8 cellular contexts compared by ENCODE assay signal in genomic region chr9:130054428-130054786, GRCh38. TPM values are rescaled to one million over a fixed set of nuclear protein-coding genes. Genes with fewer than 3 reads are reported as not detected.
DNase-seq lines count a peak whose midpoint lies in the region; ATAC-seq and TF ChIP-seq lines count a peak whose summit lies in the region.

No MANE protein-coding gene starts in this region.

- no peaks in the 10 kb centered on the region for H3K4me1 ChIP-seq in BE2C
- H3K4me1 ChIP-seq in ectodermal cell (ENCODE audit: control insufficient read depth, insufficient read depth, low read length), result peaks cover 15% of the 10 kb centered on the region
- peaks cover 13% of the 10 kb centered on the region in 2 donors for H3K4me1 ChIP-seq in naive thymus-derived CD4-positive, alpha-beta T cell (ENCODE audit: control insufficient read depth in 2 of 2, insufficient read depth in 2 of 2, low read length in 2 of 2)

- H3K9me3 ChIP-seq in BE2C (no peaks in the 10 kb centered on the region), ectodermal cell (ENCODE audit: control insufficient read depth, low read length) (no peaks in the 10 kb centered on the region)
- H3K9me3 ChIP-seq in naive thymus-derived CD4-positive, alpha-beta T cell (ENCODE audit: control insufficient read depth in 2 of 3, low read length in 3 of 3), result no peaks in the 10 kb centered on the region

- peaks cover 4 to 9% (median 7%) of the 10 kb centered on the region in 5 donors for H3K36me3 Mint-ChIP-seq in naive thymus-derived CD4-positive, alpha-beta T cell

- ATAC-seq in naive thymus-derived CD4-positive, alpha-beta T cell, result no peak

- 14 to 17% methylated on average over 10 of the region's 10 CpGs for WGBS in ectodermal cell, 2 experiments

- 0 out of 2 replicates have a peak, but pooled peaks cover 3% of the 10 kb centered on the region for H3K36me3 ChIP-seq in BE2C
- peaks cover 4% of the 10 kb centered on the region for H3K36me3 ChIP-seq in ectodermal cell (ENCODE audit: control insufficient read depth, insufficient read depth, low read length)
- peaks cover 0 to 8% (median 0%) of the 10 kb centered on the region in 3 experiments for H3K36me3 ChIP-seq in naive thymus-derived CD4-positive, alpha-beta T cell (ENCODE audit: control insufficient read depth in 2 of 3, insufficient read depth in 3 of 3, low read length in 3 of 3)

- H3K27me3 ChIP-seq in BE2C (no peaks in the 10 kb centered on the region), ectodermal cell (ENCODE audit: control insufficient read depth, insufficient read depth, low read length, poor library complexity, severe bottlenecking) (no peaks in the 10 kb centered on the region)
- no peaks in the 10 kb centered on the region for H3K27me3 ChIP-seq in naive thymus-derived CD4-positive, alpha-beta T cell (ENCODE audit: control insufficient read depth in 2 of 2, insufficient read depth in 2 of 2, low read length in 2 of 2)

- H3K4me1 Mint-ChIP-seq in naive thymus-derived CD4-positive, alpha-beta T cell, result peaks cover 6 to 47% (median 33%) of the 10 kb centered on the region in 7 donors

- H3K4me3 Mint-ChIP-seq in naive thymus-derived CD4-positive, alpha-beta T cell, result peak overlapping the region; percentile 90 to 96 (median 94)

- H3K27ac Mint-ChIP-seq in naive thymus-derived CD4-positive, alpha-beta T cell, result peak overlapping the region; percentile 92 to 95 (median 94)

- CTCF ChIA-PET in naive thymus-derived CD4-positive, alpha-beta T cell (lab: Charles Lee), result interaction anchor here (0.5 to 1.8 kb wide), 3 partner anchors 14 to 271 kb away, joined by 3 to 4 read pairs (median 3); no protein-coding TSS in a partner anchor

- intact Hi-C loops in naive thymus-derived CD4-positive, alpha-beta T cell (cut with micrococcal nuclease), result no loop called here

- H3K4me3 ChIP-seq in BE2C (ENCODE audit: low read depth, low read length), result peak overlapping the region; percentile 97
- peak overlapping the region; percentile 87 for H3K4me3 ChIP-seq in ectodermal cell (ENCODE audit: insufficient read depth, low read depth, low read length)
- peak overlapping the region; percentile 92 for H3K4me3 ChIP-seq in naive thymus-derived CD4-positive, alpha-beta T cell (ENCODE audit: low read length)

- no peaks in the 10 kb centered on the region for H3K9me3 Mint-ChIP-seq in naive thymus-derived CD4-positive, alpha-beta T cell

- POLR2A ChIA-PET in naive thymus-derived CD4-positive, alpha-beta T cell (lab: Charles Lee), result interaction anchor here (1.2 to 2.1 kb wide), 7 partner anchors 12 to 220 kb away, joined by 3 to 25 read pairs (median 5); partner anchors contain the start of gene FNBP1

- TF ChIP-seq CTCF in BE2C (IDR thresholded peaks at IDR 0.05; ENCODE audit: low read depth, low read length), result no peak

- H3K27ac ChIP-seq in ectodermal cell (ENCODE audit: insufficient read depth, low read depth, low read length, poor library complexity, severe bottlenecking), result peak overlapping the region; percentile 69
- peak overlapping the region; percentile 96 for H3K27ac ChIP-seq in naive thymus-derived CD4-positive, alpha-beta T cell (ENCODE audit: low read depth, low read length)

- DNase-seq in BE2C, result no peak
- DNase-seq in LoVo (ENCODE audit: low spot score), result peak; percentile 16
- no peak for DNase-seq in naive thymus-derived CD4-positive, alpha-beta T cell
- DNase-seq in GOT3 (lab: John Stamatoyannopoulos, UW), result no peak
- DNase-seq in SHP77 treated with DMSO at 0.1 percent for 48 hours (lab: John Stamatoyannopoulos, UW), result no peak
- no peak for DNase-seq in activated effector memory CD4-positive, alpha-beta T cell treated with Interleukin-2 at 50 U/mL for 16 hours
- DNase-seq in hippocampal formation (lab: John Stamatoyannopoulos, UW), result no peak

- H3K27me3 Mint-ChIP-seq in naive thymus-derived CD4-positive, alpha-beta T cell, result no peaks in the 10 kb centered on the region

RNA-seq across cellular contexts. Expression of gene GPR107, which starts 0.7 kb away (rescaled TPM):
- polyA plus RNA-seq in BE2C (2012; ENCODE audit: insufficient read depth, insufficient read length, low read depth), result 35.8 TPM
- 48.9 TPM for polyA plus RNA-seq in ectodermal cell (2013, experiment 1 of 4)
- polyA plus RNA-seq in ectodermal cell (2013, experiment 2 of 4), result 55.2 TPM
- 36.5 TPM for polyA plus RNA-seq in ectodermal cell (2013, experiment 3 of 4)
- polyA plus RNA-seq in ectodermal cell (2013, experiment 4 of 4), result 44.1 TPM
- 10 to 100 TPM; 21.6 to 24.0 (median 22.8) TPM for total RNA-seq in naive thymus-derived CD4-positive, alpha-beta T cell
- polyA plus RNA-seq in naive thymus-derived CD4-positive, alpha-beta T cell, result 1 to 10 TPM; 2.8 to 3.0 TPM

RNA-seq across cellular contexts. Expression of gene FNBP1, which starts 11.4 kb away (rescaled TPM):
- 9.7 TPM for polyA plus RNA-seq in BE2C (2012; ENCODE audit: insufficient read depth, insufficient read length, low read depth)
- polyA plus RNA-seq in ectodermal cell (2013, experiment 1 of 4), result 49.8 TPM
- 49.1 TPM for polyA plus RNA-seq in ectodermal cell (2013, experiment 2 of 4)
- 33.6 TPM for polyA plus RNA-seq in ectodermal cell (2013, experiment 3 of 4)
- 36.3 TPM for polyA plus RNA-seq in ectodermal cell (2013, experiment 4 of 4)
- 100 to 1,000 TPM; 160 to 207 (median 174) TPM for total RNA-seq in naive thymus-derived CD4-positive, alpha-beta T cell
- 100 to 1,000 TPM; 138 to 160 TPM for polyA plus RNA-seq in naive thymus-derived CD4-positive, alpha-beta T cell
